In genomic region chr9:134787601-134788531, GRCh38 we compare ENCODE assay signal across 25 cellular contexts.
"Had no signal": no experiment of that assay in that cellular context is flagged by ENCODE, and none has a peak within 500 bp of the region (broad histone marks: within the 10 kb centered on the region; RNA-seq: fewer than 3 reads in every experiment).

No MANE protein-coding gene starts in this region.

- H3K9me3 Mint-ChIP-seq: activated CD4-positive, alpha-beta T cell treated with anti-CD3 and anti-CD28 coated beads, Interleukin-2, amount 10 ng/mL, durations not matched to agents 24 days and 14 days; activated naive CD4-positive, alpha-beta T cell treated with anti-CD3 and anti-CD28 coated beads, Interleukin-2, amount 50 U/mL, for 24 hours; activated T-cell treated with anti-CD3 and anti-CD28 coated beads, Interleukin-2, amount 50 U/mL, for 24 hours; activated T-helper 1 cell treated with anti-CD3 and anti-CD28 coated beads, Interleukin-12 subunit alpha, Interleukin-12 subunit beta, Interleukin-2, Interleukin-4 antibody, amounts not matched to agents 30 ng/mL and 10 ng/mL and 1 ng/mL, durations not matched to agents 14 hours and 24 hours and 36 hours; IgD-negative memory B cell; T-helper 1 cell treated with Interleukin-12 subunit alpha and Interleukin-12 subunit beta and Interleukin-4 antibody, amounts not matched to agents 30 μg/mL and 1 μg/mL, for 36 hours; WTC11 had no signal

- H3K27me3 Mint-ChIP-seq: activated CD4-positive, alpha-beta T cell treated with anti-CD3 and anti-CD28 coated beads, Interleukin-2, amount 10 ng/mL, durations not matched to agents 24 days and 14 days; activated CD8-positive, alpha-beta memory T cell treated with anti-CD3 and anti-CD28 coated beads, Interleukin-2, amount 10 ng/mL, durations not matched to agents 7 days and 5 days; activated naive CD4-positive, alpha-beta T cell treated with anti-CD3 and anti-CD28 coated beads, Interleukin-2, amount 50 U/mL, for 24 hours; activated T-cell treated with anti-CD3 and anti-CD28 coated beads, Interleukin-2, amount 50 U/mL, for 24 hours had no signal

- H3K4me3 Mint-ChIP-seq: activated CD4-positive, alpha-beta T cell treated with anti-CD3 and anti-CD28 coated beads, Interleukin-2, amount 10 ng/mL, durations not matched to agents 24 days and 14 days; activated CD8-positive, alpha-beta memory T cell treated with anti-CD3 and anti-CD28 coated beads, Interleukin-2, amount 10 ng/mL, durations not matched to agents 7 days and 5 days; activated naive CD4-positive, alpha-beta T cell treated with anti-CD3 and anti-CD28 coated beads, Interleukin-2, amount 50 U/mL, for 24 hours; activated T-cell treated with anti-CD3 and anti-CD28 coated beads, Interleukin-2, amount 50 U/mL, for 24 hours; activated T-helper 1 cell treated with anti-CD3 and anti-CD28 coated beads, Interleukin-12 subunit alpha, Interleukin-12 subunit beta, Interleukin-2, Interleukin-4 antibody, amounts not matched to agents 30 ng/mL and 10 ng/mL and 1 ng/mL, durations not matched to agents 14 hours and 24 hours and 36 hours; IgD-negative memory B cell; T-helper 1 cell treated with Interleukin-12 subunit alpha and Interleukin-12 subunit beta and Interleukin-4 antibody, amounts not matched to agents 30 μg/mL and 1 μg/mL, for 36 hours; WTC11 had no signal

- H3K36me3 Mint-ChIP-seq: activated CD8-positive, alpha-beta memory T cell treated with anti-CD3 and anti-CD28 coated beads, Interleukin-2, amount 10 ng/mL, durations not matched to agents 7 days and 5 days; activated naive CD4-positive, alpha-beta T cell treated with anti-CD3 and anti-CD28 coated beads, Interleukin-2, amount 50 U/mL, for 24 hours; WTC11 had no signal

- FAIRE-seq: RCC 7860 had no signal

- DNase-seq: activated CD4-positive, alpha-beta T cell treated with anti-CD3 and anti-CD28 coated beads for 1 hour; activated CD4-positive, alpha-beta T cell treated with anti-CD3 and anti-CD28 coated beads, Interleukin-2, amount 10 ng/mL, durations not matched to agents 24 days and 14 days; activated CD4-positive, alpha-beta T cell treated with anti-CD3 and anti-CD28 coated beads, Interleukin-2, amount 50 U/mL, for 48 hours; activated CD8-positive, alpha-beta memory T cell treated with anti-CD3 and anti-CD28 coated beads, Interleukin-2, amount 10 ng/mL, durations not matched to agents 7 days and 5 days; activated effector memory CD4-positive, alpha-beta T cell treated with Interleukin-2 at 50 U/mL for 16 hours; activated naive CD4-positive, alpha-beta T cell; activated T-cell treated with anti-CD3 and anti-CD28 coated beads, Interleukin-2, amount 50 U/mL, for 24 hours; aorta; body of pancreas; KG1; NCI-H1048; NCI-H146; NCI-H187 treated with DMSO at 0.1 percent for 48 hours; NCI-H2081 treated with DMSO at 0.1 percent for 48 hours; NCI-H446; NCI-H524; PC-3; SHP77; T-helper 9 cell had no signal

- H3K4me1 ChIP-seq: body of pancreas had no signal

- H3K27me3 ChIP-seq: body of pancreas had no signal

- H3K27ac ChIP-seq: body of pancreas had no signal

- H3K4me1 Mint-ChIP-seq: activated CD4-positive, alpha-beta T cell treated with anti-CD3 and anti-CD28 coated beads, Interleukin-2, amount 10 ng/mL, durations not matched to agents 24 days and 14 days; activated CD8-positive, alpha-beta memory T cell treated with anti-CD3 and anti-CD28 coated beads, Interleukin-2, amount 10 ng/mL, durations not matched to agents 7 days and 5 days; activated naive CD4-positive, alpha-beta T cell treated with anti-CD3 and anti-CD28 coated beads, Interleukin-2, amount 50 U/mL, for 24 hours; IgD-negative memory B cell had no signal

- H3K27ac Mint-ChIP-seq: activated CD4-positive, alpha-beta T cell treated with anti-CD3 and anti-CD28 coated beads, Interleukin-2, amount 10 ng/mL, durations not matched to agents 24 days and 14 days; activated CD8-positive, alpha-beta memory T cell treated with anti-CD3 and anti-CD28 coated beads, Interleukin-2, amount 10 ng/mL, durations not matched to agents 7 days and 5 days; activated naive CD4-positive, alpha-beta T cell treated with anti-CD3 and anti-CD28 coated beads, Interleukin-2, amount 50 U/mL, for 24 hours; activated T-cell treated with anti-CD3 and anti-CD28 coated beads, Interleukin-2, amount 50 U/mL, for 24 hours; activated T-helper 1 cell treated with anti-CD3 and anti-CD28 coated beads, Interleukin-12 subunit alpha, Interleukin-12 subunit beta, Interleukin-2, Interleukin-4 antibody, amounts not matched to agents 30 ng/mL and 10 ng/mL and 1 ng/mL, durations not matched to agents 14 hours and 24 hours and 36 hours; IgD-negative memory B cell; T-helper 1 cell treated with Interleukin-12 subunit alpha and Interleukin-12 subunit beta and Interleukin-4 antibody, amounts not matched to agents 30 μg/mL and 1 μg/mL, for 36 hours; WTC11 had no signal

- H3K9me3 ChIP-seq: body of pancreas had no signal

- H3K4me3 ChIP-seq: body of pancreas had no signal

- ATAC-seq: activated CD8-positive, alpha-beta memory T cell treated with anti-CD3 and anti-CD28 coated beads, Interleukin-2, amount 10 ng/mL, durations not matched to agents 7 days and 5 days; body of pancreas; PC-3; WTC11 had no signal
